Comparison of ENCODE assay signal across 15 cellular contexts in the genomic region with DNA sequence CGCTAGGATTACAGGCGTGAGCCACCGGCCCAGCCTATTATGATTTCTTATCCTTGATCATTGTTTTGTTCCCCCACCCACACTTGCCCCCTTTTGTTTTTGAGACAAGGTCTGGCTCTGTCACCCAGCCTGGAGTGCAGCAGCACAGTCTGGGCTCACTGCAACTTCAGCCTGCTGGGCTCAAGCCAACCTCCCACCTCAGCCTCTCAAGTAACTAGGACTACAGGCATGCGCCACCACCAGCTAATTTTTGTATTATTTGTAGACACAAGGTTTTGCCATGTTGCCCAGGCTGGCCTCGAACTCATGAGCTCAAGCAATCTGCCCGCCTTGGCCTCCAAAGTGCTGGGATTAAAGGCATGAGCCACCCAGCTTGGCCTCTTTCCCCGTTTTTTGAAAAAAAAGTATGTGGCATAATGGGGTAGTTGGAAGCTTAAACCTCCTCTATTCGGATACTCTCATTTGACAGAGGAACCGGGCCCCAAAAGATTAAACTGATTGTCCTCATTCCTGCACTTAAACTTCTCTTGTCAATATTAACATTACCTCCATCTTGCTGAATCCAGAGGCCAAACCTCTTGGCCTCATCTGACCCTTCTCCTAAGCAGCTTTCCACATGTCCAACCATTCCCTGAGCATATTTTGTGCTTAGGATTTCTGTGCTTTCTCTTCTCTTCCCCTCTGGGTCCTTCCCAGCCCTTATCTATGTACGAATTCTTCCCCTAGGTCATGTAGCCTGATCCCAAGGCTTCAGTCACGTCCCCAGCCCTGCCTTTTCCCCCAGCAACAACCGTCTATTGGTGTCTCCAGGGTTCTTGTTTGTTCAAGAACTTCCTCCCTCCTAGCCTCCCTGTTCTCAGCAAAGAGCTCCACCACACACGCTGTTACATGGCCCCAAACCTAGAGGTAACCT. TPM values are rescaled to one million over a fixed set of nuclear protein-coding genes. Genes with fewer than 3 reads are reported as not detected.
A peak's percentile ranks its signal among the peaks of the same experiment; 100 is the strongest.
DNase-seq lines count a peak whose midpoint lies in the region; ATAC-seq, FAIRE-seq and TF ChIP-seq lines count a peak whose summit lies in the region.
"Had no signal": no experiment of that assay in that cellular context is flagged by ENCODE, and none has a peak within 500 bp of the region (broad histone marks: within the 10 kb centered on the region; RNA-seq: fewer than 3 reads in every experiment).

No MANE protein-coding gene starts in this region.

- H3K27me3 ChIP-seq in CD8-positive, alpha-beta memory T cell (ENCODE audit: insufficient read depth, low read length, poor library complexity, severe bottlenecking): no peaks in the 10 kb centered on the region
- H3K27me3 ChIP-seq in astrocyte (ENCODE audit: insufficient read depth, low read length) (no peaks in the 10 kb centered on the region), right cardiac atrium (ENCODE audit: control insufficient read depth, insufficient read depth) (no peaks in the 10 kb centered on the region), trophoblast cell (ENCODE audit: insufficient read depth, low read length) (no peaks in the 10 kb centered on the region), gastrocnemius medialis (no peaks in the 10 kb centered on the region)
- H3K27me3 ChIP-seq: SJSA1 had no signal

- peak overlapping the region; percentile 94 for H3K14ac ChIP-seq in trophoblast cell (ENCODE audit: low read length)

- peak overlapping the region; percentile 92 for H4K91ac ChIP-seq in trophoblast cell (ENCODE audit: low read depth, low read length)

- no peaks in the 10 kb centered on the region for H3K36me3 ChIP-seq in CD8-positive, alpha-beta memory T cell (ENCODE audit: insufficient read depth, low read length)
- H3K36me3 ChIP-seq in astrocyte (ENCODE audit: insufficient read depth, low read length) (no peaks in the 10 kb centered on the region), trophoblast cell (ENCODE audit: control insufficient read depth in 1 of 2, insufficient read depth in 2 of 2, low read length in 2 of 2) (no peaks in the 10 kb centered on the region), gastrocnemius medialis (no peaks in the 10 kb centered on the region)
- H3K36me3 ChIP-seq: prostate gland, SJSA1 had no signal

- peaks cover 15% of the 10 kb centered on the region for H3K79me1 ChIP-seq in trophoblast cell (ENCODE audit: low read length)

- H3K36me3 Mint-ChIP-seq in CD8-positive, alpha-beta memory T cell: no peaks in the 10 kb centered on the region
- no peaks in the 10 kb centered on the region for H3K36me3 Mint-ChIP-seq in astrocyte (ENCODE audit: low read depth, unreplicated experiment)
- H3K36me3 Mint-ChIP-seq in activated CD4-positive, alpha-beta T cell treated with anti-CD3 and anti-CD28 coated beads, Interleukin-2, amount 10 ng/mL, durations not matched to agents 7 days and 5 days (ENCODE audit: low read depth): peaks cover under 1% of the 10 kb centered on the region
- H3K36me3 Mint-ChIP-seq: activated CD4-positive, alpha-beta memory T cell treated with anti-CD3 and anti-CD28 coated beads for 36 hours had no signal

- H3K23ac ChIP-seq in trophoblast cell (ENCODE audit: low read length): no peak overlapping the region

- no peaks in the 10 kb centered on the region for H4K20me1 ChIP-seq in astrocyte (ENCODE audit: insufficient read depth, low read length)

- peak overlapping the region; percentile 6 for H3K4ac ChIP-seq in trophoblast cell (ENCODE audit: low read depth, low read length)

- peaks cover 9 to 35% (median 10%) of the 10 kb centered on the region in 3 donors for H3K4me1 Mint-ChIP-seq in CD8-positive, alpha-beta memory T cell
- no peaks in the 10 kb centered on the region for H3K4me1 Mint-ChIP-seq in astrocyte (ENCODE audit: low read depth, unreplicated experiment)
- H3K4me1 Mint-ChIP-seq in activated CD4-positive, alpha-beta T cell treated with anti-CD3 and anti-CD28 coated beads, Interleukin-2, amount 10 ng/mL, durations not matched to agents 7 days and 5 days: peaks cover 13% of the 10 kb centered on the region

- POLR2A ChIA-PET in CD8-positive, alpha-beta memory T cell (lab: Charles Lee): interaction anchor here (0.6 to 3.2 kb wide), 3 partner anchors 11 to 44 kb away, joined by 4 to 10 read pairs (median 5); no protein-coding TSS in a partner anchor
- POLR2A ChIA-PET in activated CD4-positive, alpha-beta T cell treated with anti-CD3 and anti-CD28 coated beads, Interleukin-2, amount 10 ng/mL, durations not matched to agents 7 days and 5 days (lab: Charles Lee): no interaction called here

- peak; percentile 78 to 83 for ATAC-seq in right cardiac atrium
- ATAC-seq in gastrocnemius medialis: no peak

- CTCF ChIA-PET in CD8-positive, alpha-beta memory T cell (lab: Charles Lee): no interaction called here
- CTCF ChIA-PET in activated CD4-positive, alpha-beta T cell treated with anti-CD3 and anti-CD28 coated beads, Interleukin-2, amount 10 ng/mL, durations not matched to agents 7 days and 5 days (lab: Charles Lee): interaction anchor here (0.6 to 1.2 kb wide), 4 partner anchors 13 to 22 kb away, joined by 3 read pairs; no protein-coding TSS in a partner anchor

- H2AFZ ChIP-seq in astrocyte (ENCODE audit: low read depth, low read length) (peak overlapping the region; percentile 11), trophoblast cell (ENCODE audit: insufficient read depth, low read length, poor library complexity) (peak overlapping the region; percentile 45)

- H4K12ac ChIP-seq in trophoblast cell (ENCODE audit: low read depth, low read length): peak overlapping the region; percentile 84

- H2AK5ac ChIP-seq in trophoblast cell (ENCODE audit: low read length): peak overlapping the region; percentile 99

- no peaks in the 10 kb centered on the region for H3K27me3 Mint-ChIP-seq in CD8-positive, alpha-beta memory T cell
- peaks cover 6% of the 10 kb centered on the region for H3K27me3 Mint-ChIP-seq in astrocyte (ENCODE audit: low read depth, unreplicated experiment)
- no peaks in the 10 kb centered on the region for H3K27me3 Mint-ChIP-seq in activated CD4-positive, alpha-beta T cell treated with anti-CD3 and anti-CD28 coated beads, Interleukin-2, amount 10 ng/mL, durations not matched to agents 7 days and 5 days
- H3K27me3 Mint-ChIP-seq: activated CD4-positive, alpha-beta memory T cell treated with anti-CD3 and anti-CD28 coated beads for 36 hours had no signal

- H3K27ac ChIP-seq in CD8-positive, alpha-beta memory T cell (ENCODE audit: low read depth, low read length): peak overlapping the region; percentile 65
- H3K27ac ChIP-seq in astrocyte (ENCODE audit: low read depth, low read length): no peak overlapping the region
- peak overlapping the region; percentile 56 for H3K27ac ChIP-seq in right cardiac atrium (ENCODE audit: low read length)
- peak overlapping the region; percentile 48 for H3K27ac ChIP-seq in trophoblast cell (ENCODE audit: low read depth, low read length)
- peak overlapping the region in 2 of 4 donors; percentile 38 to 40 for H3K27ac ChIP-seq in gastrocnemius medialis
- H3K27ac ChIP-seq: SJSA1 had no signal

- intact Hi-C loops in right cardiac atrium (cut with DNase I): no loop called here
- intact Hi-C loops in gastrocnemius medialis (cut with DNase I; ENCODE audit: low total_unique reads): no loop called here

- no peaks in the 10 kb centered on the region for H3K4me1 ChIP-seq in CD8-positive, alpha-beta memory T cell (ENCODE audit: insufficient read depth, low read length)
- H3K4me1 ChIP-seq in astrocyte (ENCODE audit: insufficient read depth, low read length): no peaks in the 10 kb centered on the region
- peaks cover 5% of the 10 kb centered on the region for H3K4me1 ChIP-seq in right cardiac atrium (ENCODE audit: control insufficient read depth, insufficient read depth, low read length)
- H3K4me1 ChIP-seq in trophoblast cell (ENCODE audit: control insufficient read depth in 1 of 2, insufficient read depth in 2 of 2, low read length in 2 of 2): peaks cover 16% of the 10 kb centered on the region in 2 experiments
- no peaks in the 10 kb centered on the region for H3K4me1 ChIP-seq in gastrocnemius medialis
- H3K4me1 ChIP-seq: prostate gland, SJSA1 had no signal

- H3K9me3 Mint-ChIP-seq in CD8-positive, alpha-beta memory T cell: no peaks in the 10 kb centered on the region
- H3K9me3 Mint-ChIP-seq in astrocyte (ENCODE audit: unreplicated experiment): no peaks in the 10 kb centered on the region
- H3K9me3 Mint-ChIP-seq in activated CD4-positive, alpha-beta T cell treated with anti-CD3 and anti-CD28 coated beads, Interleukin-2, amount 10 ng/mL, durations not matched to agents 7 days and 5 days: peaks cover under 1% of the 10 kb centered on the region
- H3K9me3 Mint-ChIP-seq: activated CD4-positive, alpha-beta memory T cell treated with anti-CD3 and anti-CD28 coated beads for 36 hours; activated T-helper 2 cell treated with anti-CD3 and anti-CD28 coated beads, Interferon-gamma antibody, Interleukin-2, Interleukin-4, amounts not matched to agents 10 μg/mL and 5 μg/mL and 100 μg/mL, durations not matched to agents 14 hours and 24 hours and 36 hours had no signal

- H4K8ac ChIP-seq in trophoblast cell (ENCODE audit: low read depth, low read length): peak overlapping the region; percentile 66

- no peak for FAIRE-seq in astrocyte (lab: Jason Lieb, UNC)
- FAIRE-seq: H54 had no signal

- H3K27ac Mint-ChIP-seq in CD8-positive, alpha-beta memory T cell: peak overlapping the region in 1 of 8 donors; percentile 17
- no peak overlapping the region for H3K27ac Mint-ChIP-seq in astrocyte (ENCODE audit: unreplicated experiment)
- H3K27ac Mint-ChIP-seq in activated CD4-positive, alpha-beta T cell treated with anti-CD3 and anti-CD28 coated beads, Interleukin-2, amount 10 ng/mL, durations not matched to agents 7 days and 5 days: no peak overlapping the region
- H3K27ac Mint-ChIP-seq: activated CD4-positive, alpha-beta memory T cell treated with anti-CD3 and anti-CD28 coated beads for 36 hours; activated T-helper 2 cell treated with anti-CD3 and anti-CD28 coated beads, Interferon-gamma antibody, Interleukin-2, Interleukin-4, amounts not matched to agents 10 μg/mL and 5 μg/mL and 100 μg/mL, durations not matched to agents 14 hours and 24 hours and 36 hours had no signal

- H2BK120ac ChIP-seq in trophoblast cell (ENCODE audit: insufficient read depth, low read length, poor library complexity): peak overlapping the region; percentile 95

- H3K18ac ChIP-seq in trophoblast cell (ENCODE audit: low read length): peak overlapping the region; percentile 87

- H3K4me2 ChIP-seq in astrocyte (ENCODE audit: low read length) (no peak overlapping the region), trophoblast cell (ENCODE audit: low read length) (no peak overlapping the region)

- no peak for TF ChIP-seq POLR2A in gastrocnemius medialis (IDR thresholded peaks at IDR 0.05)

- WGBS in right cardiac atrium: 71% methylated on average over 13 of the region's 13 CpGs
- WGBS in trophoblast cell (ENCODE audit: extremely low coverage, insufficient coverage, insufficient read length): no CpG with 5 or more reads among the region's 13 CpGs

- peak overlapping the region in 1 of 7 donors; percentile 66 for H3K4me3 Mint-ChIP-seq in CD8-positive, alpha-beta memory T cell
- H3K4me3 Mint-ChIP-seq in astrocyte (ENCODE audit: unreplicated experiment): no peak overlapping the region
- no peak overlapping the region for H3K4me3 Mint-ChIP-seq in activated CD4-positive, alpha-beta T cell treated with anti-CD3 and anti-CD28 coated beads, Interleukin-2, amount 10 ng/mL, durations not matched to agents 7 days and 5 days
- H3K4me3 Mint-ChIP-seq: activated CD4-positive, alpha-beta memory T cell treated with anti-CD3 and anti-CD28 coated beads for 36 hours had no signal

- peak overlapping the region; percentile 96 for H2BK12ac ChIP-seq in trophoblast cell (ENCODE audit: low read length)

- no peak for TF ChIP-seq CTCF in astrocyte (IDR thresholded peaks at IDR 0.05; ENCODE audit: insufficient read depth, low read depth, low read length)
- no peak for TF ChIP-seq CTCF in gastrocnemius medialis (IDR thresholded peaks at IDR 0.05 in 4 of 5, conservative IDR thresholded peaks at IDR 0.05 in 1 of 5)

- H3K4me3 ChIP-seq in CD8-positive, alpha-beta memory T cell (ENCODE audit: low read length): no peak overlapping the region
- no peak overlapping the region for H3K4me3 ChIP-seq in astrocyte (ENCODE audit: insufficient read depth, low read depth, low read length)
- no peak overlapping the region for H3K4me3 ChIP-seq in right cardiac atrium (ENCODE audit: low read length)
- H3K4me3 ChIP-seq in trophoblast cell (ENCODE audit: low read depth, low read length): no peak overlapping the region
- no peak overlapping the region for H3K4me3 ChIP-seq in gastrocnemius medialis
- H3K4me3 ChIP-seq: prostate gland, SJSA1 had no signal

- no peaks in the 10 kb centered on the region for H3K79me2 ChIP-seq in astrocyte (ENCODE audit: insufficient read depth, low read length)
- peaks cover 5% of the 10 kb centered on the region for H3K79me2 ChIP-seq in trophoblast cell (ENCODE audit: control insufficient read depth, insufficient read depth, low read length, poor library complexity)

- peak overlapping the region; percentile 76 for H2BK5ac ChIP-seq in trophoblast cell (ENCODE audit: low read depth, low read length, poor library complexity)

- in situ Hi-C loops in gastrocnemius medialis (cut with MboI; ENCODE audit: low sequenced_read_pairs in 4 of 4): no loop called here

- DNase-seq in CD8-positive, alpha-beta memory T cell: no peak
- DNase-seq in astrocyte (ENCODE audit: low read depth) (no peak), right cardiac atrium (peak in 2 of 3 donors; percentile 68 to 69), trophoblast cell (peak; percentile 89 to 91), gastrocnemius medialis (no peak), DMS153 treated with DMSO at 0.1 percent for 48 hours (lab: John Stamatoyannopoulos, UW; ENCODE audit: unreplicated experiment) (no peak), DMS114 treated with DMSO at 0.1 percent for 48 hours (lab: John Stamatoyannopoulos, UW; ENCODE audit: unreplicated experiment) (no peak)
- DNase-seq in activated CD4-positive, alpha-beta T cell treated with anti-CD3 and anti-CD28 coated beads, Interleukin-2, amount 10 ng/mL, durations not matched to agents 7 days and 5 days: no peak
- DNase-seq: activated CD4-positive, alpha-beta memory T cell treated with anti-CD3 and anti-CD28 coated beads for 36 hours; anterior cingulate cortex; NCI-H2171 treated with DMSO at 0.1 percent for 48 hours had no signal

- H3K9ac ChIP-seq in astrocyte (ENCODE audit: low read length) (no peak overlapping the region), trophoblast cell (ENCODE audit: low read length) (no peak overlapping the region)

- H3K9me3 ChIP-seq in CD8-positive, alpha-beta memory T cell (ENCODE audit: low read length): no peaks in the 10 kb centered on the region
- H3K9me3 ChIP-seq in astrocyte (ENCODE audit: insufficient read depth, low read depth, low read length) (no peaks in the 10 kb centered on the region), right cardiac atrium (ENCODE audit: control insufficient read depth, low read length) (no peaks in the 10 kb centered on the region), trophoblast cell (ENCODE audit: insufficient read depth, low read depth, low read length) (no peaks in the 10 kb centered on the region), gastrocnemius medialis (no peaks in the 10 kb centered on the region)
- H3K9me3 ChIP-seq: prostate gland, SJSA1 had no signal

RNA-seq across cellular contexts. Expression of a gene that starts 6.1 kb away (rescaled TPM):
- total RNA-seq in CD8-positive, alpha-beta memory T cell: 100 to 1,000 TPM; 296 to 299 TPM
- 325 TPM for polyA plus RNA-seq in CD8-positive, alpha-beta memory T cell
- total RNA-seq in astrocyte (171 and 254 TPM in 2 replicates), right cardiac atrium (100 to 1,000 TPM; 192 to 261 (median 244) TPM), gastrocnemius medialis (10 to 100 TPM; 18.1 to 54.1 (median 33.6) TPM)
- 178 TPM for polyA plus RNA-seq in right cardiac atrium
- polyA plus RNA-seq in trophoblast cell (2013): 490 and 492 TPM in 2 replicates
- 100 to 1,000 TPM; 201 to 210 TPM for total RNA-seq in activated CD4-positive, alpha-beta T cell treated with anti-CD3 and anti-CD28 coated beads, Interleukin-2, amount 10 ng/mL, durations not matched to agents 7 days and 5 days

Comparison
In these comparisons a context has a peak if more than half of its experiments do, and no peak if none do; other contexts are left out.
1. DNase-seq: peak in right cardiac atrium (2 of 3) and trophoblast cell (2 of 2); none in CD8-positive, alpha-beta memory T cell (0 of 5), astrocyte (single experiment), gastrocnemius medialis (0 of 2), DMS153 treated with DMSO at 0.1 percent for 48 hours (single experiment), activated CD4-positive, alpha-beta T cell treated with anti-CD3 and anti-CD28 coated beads, Interleukin-2, amount 10 ng/mL, durations not matched to agents 7 days and 5 days (single experiment) and DMS114 treated with DMSO at 0.1 percent for 48 hours (single experiment).
2. ATAC-seq: peak in right cardiac atrium (2 of 2); none in gastrocnemius medialis (0 of 2).